Comparison of ENCODE assay signal across 8 cellular contexts in the genomic region with DNA sequence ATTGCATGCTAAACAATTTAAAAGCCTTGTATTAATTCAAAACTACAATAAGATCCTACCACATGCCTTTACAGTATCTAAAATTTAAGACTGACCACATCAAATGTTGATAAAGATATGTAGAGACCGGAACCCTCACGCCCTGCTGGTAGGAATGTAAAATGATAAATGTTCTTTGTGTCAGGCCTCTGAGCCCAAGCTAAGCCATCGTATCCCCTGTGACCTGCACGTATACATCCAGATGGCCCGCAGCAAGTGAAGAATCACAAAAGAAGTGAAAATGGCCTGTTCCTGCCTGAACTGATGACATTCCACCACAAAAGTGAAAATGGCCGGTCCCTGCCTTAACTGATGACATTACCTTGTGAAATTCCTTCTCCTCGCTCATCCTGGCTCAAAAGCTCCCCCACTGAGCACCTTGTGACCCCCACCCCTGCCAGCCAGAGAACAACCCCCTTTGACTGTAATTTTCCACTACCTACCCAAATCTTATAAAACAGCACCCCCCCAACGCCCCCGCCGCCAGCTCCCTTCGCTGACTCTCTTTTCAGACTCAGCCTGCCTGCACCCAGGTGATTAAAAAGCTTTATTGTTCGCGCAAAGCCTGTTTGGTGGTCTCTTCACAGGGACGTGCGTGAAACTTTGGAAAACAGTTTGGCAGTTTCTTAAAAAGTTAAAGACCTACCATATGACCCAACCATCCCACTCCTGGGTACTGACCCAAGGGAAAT. TPM values are rescaled to one million over a fixed set of nuclear protein-coding genes. Genes with fewer than 3 reads are reported as not detected.
DNase-seq lines count a peak whose midpoint lies in the region; TF ChIP-seq lines count a peak whose summit lies in the region.
"Not testable (repeated sequence)": the region's sequence is repeated elsewhere in the genome, so short reads cannot be mapped to it uniquely, and the experiment has no call there.

No MANE protein-coding gene starts in this region.

- not testable (repeated sequence) for TF ChIP-seq POLR2A in vagina (IDR thresholded peaks at IDR 0.05)

- H2BK120ac ChIP-seq in trophoblast cell (ENCODE audit: insufficient read depth, low read length, poor library complexity), result not testable (repeated sequence)

- H2BK12ac ChIP-seq in trophoblast cell (ENCODE audit: low read length), result not testable (repeated sequence)

- H3K4me1 ChIP-seq in SK-N-SH (ENCODE audit: control insufficient read depth in 1 of 2, insufficient read depth in 2 of 2, low read depth in 1 of 2, low read length in 1 of 2) (peaks cover 25 to 31% of the 10 kb centered on the region in 2 experiments), mammary epithelial cell (ENCODE audit: insufficient read depth, low read length) (peaks cover 16% of the 10 kb centered on the region), trophoblast cell (ENCODE audit: control insufficient read depth in 1 of 2, insufficient read depth in 2 of 2, low read length in 2 of 2) (peaks cover 15 to 22% of the 10 kb centered on the region in 2 experiments), vagina (peaks cover 56% of the 10 kb centered on the region)

- not testable (repeated sequence) for H4K12ac ChIP-seq in trophoblast cell (ENCODE audit: low read depth, low read length)

- dilution Hi-C loops in mammary epithelial cell (cut with HindIII; ENCODE audit: low sequenced_read_pairs), result not testable (repeated sequence)

- intact Hi-C loops in mammary epithelial cell (cut with micrococcal nuclease); vagina (cut with DNase I): not testable (repeated sequence)

- H2AK5ac ChIP-seq in trophoblast cell (ENCODE audit: low read length), result not testable (repeated sequence)

- H3F3A ChIP-seq in SK-N-SH (replicated peaks; ENCODE audit: insufficient read depth), result peaks cover 34% of the 10 kb centered on the region

- not testable (repeated sequence) for BruUV-seq in mammary epithelial cell (replicated peaks; lab: Mats Ljungman, UMichigan)

- peaks cover 16% of the 10 kb centered on the region for H3K79me1 ChIP-seq in trophoblast cell (ENCODE audit: low read length)

- in situ Hi-C loops in mammary epithelial cell (cut with MboI; ENCODE audit: low sequenced_read_pairs in 2 of 2), result not testable (repeated sequence)

- not testable (repeated sequence) for H3K14ac ChIP-seq in trophoblast cell (ENCODE audit: low read length)

- not testable (repeated sequence) for H3K9me2 ChIP-seq in SK-N-SH

- H4K8ac ChIP-seq in trophoblast cell (ENCODE audit: low read depth, low read length), result not testable (repeated sequence)

- H3K4me3 ChIP-seq in SK-N-SH (ENCODE audit: low read depth in 2 of 2, low read length in 1 of 2); mammary epithelial cell (replicated peaks in 1 of 3; ENCODE audit: insufficient read depth in 1 of 3, low read depth in 2 of 3, low read length in 3 of 3); fibroblast of the aortic adventitia (ENCODE audit: low read depth, low read length); trophoblast cell (ENCODE audit: low read depth, low read length); vagina: not testable (repeated sequence)

- TF ChIP-seq RAD21 in Ishikawa (IDR thresholded peaks at IDR 0.05; ENCODE audit: low read depth); SK-N-SH (IDR thresholded peaks at IDR 0.05; ENCODE audit: low read length): not testable (repeated sequence)

- not testable (repeated sequence) for H4K20me1 ChIP-seq in SK-N-SH (ENCODE audit: insufficient read depth); mammary epithelial cell (ENCODE audit: insufficient read depth, low read length)

- H3K18ac ChIP-seq in trophoblast cell (ENCODE audit: low read length), result not testable (repeated sequence)

- POLR2A ChIA-PET in SK-N-SH (lab: Yijun Ruan, JAX), result not testable (repeated sequence)

- not testable (repeated sequence) for H4K91ac ChIP-seq in trophoblast cell (ENCODE audit: low read depth, low read length)

- not testable (repeated sequence) for H3K4me2 ChIP-seq in SK-N-SH; mammary epithelial cell (ENCODE audit: insufficient read depth, low read depth, low read length); trophoblast cell (ENCODE audit: low read length)

- 94% methylated on average over 15 of the region's 15 CpGs for WGBS in SK-N-SH (ENCODE audit: low lambda C conversion rate)
- 90% methylated on average over 15 of the region's 15 CpGs for WGBS in mammary epithelial cell (ENCODE audit: low coverage, missing lambda C conversion rate)
- no CpG with 5 or more reads among the region's 15 CpGs for WGBS in trophoblast cell (ENCODE audit: extremely low coverage, insufficient coverage, insufficient read length)

- H3K27me3 ChIP-seq in SK-N-SH (ENCODE audit: insufficient read depth); mammary epithelial cell (ENCODE audit: insufficient read depth, low read length); trophoblast cell (ENCODE audit: insufficient read depth, low read length); vagina: not testable (repeated sequence)

- H3K9ac ChIP-seq in SK-N-SH; mammary epithelial cell (ENCODE audit: insufficient read depth, low read length); trophoblast cell (ENCODE audit: low read length): not testable (repeated sequence)

- H3K23ac ChIP-seq in trophoblast cell (ENCODE audit: low read length), result not testable (repeated sequence)

- TF ChIP-seq CTCF in SK-N-SH (IDR thresholded peaks at IDR 0.05) (peak; percentile 56), mammary epithelial cell (conservative IDR thresholded peaks at IDR 0.05 in 1 of 2, IDR thresholded peaks at IDR 0.05 in 1 of 2; ENCODE audit: extremely low read depth in 1 of 2, insufficient read depth in 1 of 2, low read depth in 1 of 2, low read length in 2 of 2) (peak; percentile 6 to 11), fibroblast of the aortic adventitia (IDR thresholded peaks at IDR 0.05; ENCODE audit: insufficient read depth, low read length) (peak; percentile 25)
- TF ChIP-seq CTCF in vagina (IDR thresholded peaks at IDR 0.05), result not testable (repeated sequence)

- H3K4ac ChIP-seq in trophoblast cell (ENCODE audit: low read depth, low read length), result not testable (repeated sequence)

- peak; percentile 15 for DNase-seq in DMS53 (lab: John Stamatoyannopoulos, UW)
- not testable (repeated sequence) for DNase-seq in SK-N-SH; mammary epithelial cell; fibroblast of the aortic adventitia (ENCODE audit: low read depth); vagina (ENCODE audit: extremely low spot score in 2 of 2)
- DNase-seq in left kidney (ENCODE audit: low read depth, low spot score), result peak; percentile 48
- DNase-seq in trophoblast cell, result peak; percentile 49 to 84

- H2BK5ac ChIP-seq in trophoblast cell (ENCODE audit: low read depth, low read length, poor library complexity), result peak overlapping the region; percentile 18

- not testable (repeated sequence) for H3K9me3 ChIP-seq in SK-N-SH; mammary epithelial cell (replicated peaks; ENCODE audit: insufficient read depth, low read length); trophoblast cell (ENCODE audit: insufficient read depth, low read depth, low read length); vagina

- CTCF ChIA-PET in SK-N-SH (lab: Yijun Ruan, JAX), result interaction anchor here (0.6 to 3.5 kb wide), 11 partner anchors 10 to 74 kb away, joined by 3 to 11 read pairs (median 3); no protein-coding TSS in a partner anchor
- CTCF ChIA-PET in mammary epithelial cell (lab: Charles Lee; ENCODE audit: low non-redundant PET), result interaction anchor here (0.6 kb wide), 1 partner anchor 117 kb away, joined by 8 read pairs; no protein-coding TSS in a partner anchor

- peaks cover 37 to 64% of the 10 kb centered on the region in 2 experiments for H3K36me3 ChIP-seq in SK-N-SH (replicated peaks in 1 of 2; ENCODE audit: control insufficient read depth in 1 of 2, insufficient read depth in 2 of 2, low read length in 1 of 2)
- H3K36me3 ChIP-seq in mammary epithelial cell (ENCODE audit: insufficient read depth, low read length); vagina: not testable (repeated sequence)
- H3K36me3 ChIP-seq in trophoblast cell (ENCODE audit: control insufficient read depth in 1 of 2, insufficient read depth in 2 of 2, low read length in 2 of 2), result peaks cover 13 to 20% of the 10 kb centered on the region in 2 experiments

- not testable (repeated sequence) for H2AFZ ChIP-seq in SK-N-SH (ENCODE audit: low read depth); mammary epithelial cell (ENCODE audit: low read depth, low read length); trophoblast cell (ENCODE audit: insufficient read depth, low read length, poor library complexity)

- not testable (repeated sequence) for TF ChIP-seq EP300 in Ishikawa (IDR thresholded peaks at IDR 0.05; ENCODE audit: borderline replicate concordance); SK-N-SH (IDR thresholded peaks at IDR 0.05; ENCODE audit: borderline replicate concordance in 1 of 2, low read depth in 1 of 2, low read length in 1 of 2)

- H3K79me2 ChIP-seq in SK-N-SH (ENCODE audit: insufficient read depth) (peaks cover 49% of the 10 kb centered on the region; the same call in 1 of the 2 replicates), mammary epithelial cell (ENCODE audit: insufficient read depth, low read length) (peaks cover 43% of the 10 kb centered on the region)
- not testable (repeated sequence) for H3K79me2 ChIP-seq in trophoblast cell (ENCODE audit: control insufficient read depth, insufficient read depth, low read length, poor library complexity)

- peak overlapping the region; percentile 36 to 72; a peak in 3 of 4 replicates for H3K27ac ChIP-seq in SK-N-SH (ENCODE audit: low read depth in 2 of 2, low read length in 1 of 2)
- not testable (repeated sequence) for H3K27ac ChIP-seq in mammary epithelial cell (ENCODE audit: insufficient read depth, low read depth, low read length); trophoblast cell (ENCODE audit: low read depth, low read length)
- H3K27ac ChIP-seq in vagina, result peak overlapping the region; percentile 55

TF ChIP-seq in Ishikawa, 13 proteins besides CTCF, POLR2A, EP300 and RAD21:
- TF ChIP-seq TEAD4 (IDR thresholded peaks at IDR 0.05), result peak; percentile 79

RNA-seq across cellular contexts. Expression of a gene that starts 59.5 kb away (rescaled TPM):
- polyA plus RNA-seq in SK-N-SH (2012; rRNA removed), result 328 and 481 TPM in 2 replicates
- 217 and 321 TPM in 2 replicates for polyA plus RNA-seq in SK-N-SH (2012; cell fraction: cytosol; rRNA removed)
- 338 and 344 TPM in 2 replicates for polyA plus RNA-seq in SK-N-SH (2012; cell fraction: nucleus; rRNA removed)
- total RNA-seq in mammary epithelial cell, result 100 to 1,000 TPM; 110 to 172 TPM
- 206 TPM for polyA plus RNA-seq in mammary epithelial cell
- polyA minus RNA-seq in mammary epithelial cell, result 641 TPM
- 308 and 429 TPM in 2 replicates for total RNA-seq in fibroblast of the aortic adventitia (ENCODE audit: low replicate concordance)
- polyA plus RNA-seq in trophoblast cell (2013), result 121 and 127 TPM in 2 replicates
- 156 TPM for total RNA-seq in vagina
